24 cellular contexts compared by ENCODE assay signal in the genomic region with DNA sequence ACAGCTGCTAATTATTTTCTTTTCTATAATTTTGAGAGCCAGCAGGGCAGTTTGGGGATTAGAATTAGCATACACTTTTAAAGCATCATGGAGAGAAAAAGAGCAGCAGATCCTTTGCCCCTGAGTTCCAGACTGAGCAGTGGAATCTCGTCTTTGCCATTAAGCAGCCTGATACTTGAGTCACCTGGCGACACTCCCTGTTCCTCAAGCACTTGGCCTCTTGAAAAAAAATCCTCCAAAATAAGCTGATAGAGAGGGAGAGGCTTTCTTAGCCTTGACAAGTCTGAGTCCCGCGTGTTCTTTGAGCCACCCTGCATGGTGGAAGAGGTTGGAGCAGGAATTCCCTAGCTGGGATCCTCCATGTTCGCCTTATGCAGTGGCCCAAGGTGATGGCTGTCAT.
"Had no signal": no experiment of that assay in that cellular context is flagged by ENCODE, and none has a peak within 500 bp of the region (broad histone marks: within the 10 kb centered on the region; RNA-seq: fewer than 3 reads in every experiment).

No MANE protein-coding gene starts in this region.

- H3K36me3 Mint-ChIP-seq: mesothelial cell of epicardium; natural killer cell treated with Interleukin-12 subunit alpha and Interleukin-12 subunit beta and Interleukin-15 and Interleukin-18, amount 100 ng/mL, for 72 hours; stimulated activated naive B cell treated with anti-CD40 and anti-IgM and Interleukin-4, amounts not matched to agents 10 μg/mL and 1 μg/mL and 100 μg/mL, for 72 hours had no signal

- H3K27me3 ChIP-seq: foreskin keratinocyte, neutrophil, pancreas, right lobe of liver, tibial nerve, upper lobe of left lung, uterus had no signal

- H3K4me3 Mint-ChIP-seq: endodermal cell; mesothelial cell of epicardium; naive B cell; natural killer cell treated with Interleukin-12 subunit alpha and Interleukin-12 subunit beta and Interleukin-15 and Interleukin-18, amount 100 ng/mL, for 72 hours; neural crest cell; stimulated activated naive B cell treated with anti-CD40 and anti-IgM and Interleukin-4, amounts not matched to agents 10 μg/mL and 1 μg/mL and 100 μg/mL, for 72 hours; stimulated activated naive CD8-positive, alpha-beta T cell treated with anti-CD3 and anti-CD28 coated beads, Interleukin-15, Interleukin-2, amounts not matched to agents 100 ng/mL and 50 ng/mL, for 24 hours had no signal

- ATAC-seq: esophagus mucosa; foreskin keratinocyte; mucosa of descending colon; natural killer cell treated with Interleukin-12 subunit alpha and Interleukin-12 subunit beta and Interleukin-15 and Interleukin-18, amount 100 ng/mL, for 72 hours; pancreas; stimulated activated naive B cell treated with anti-CD40 and anti-IgM and Interleukin-4, amounts not matched to agents 10 μg/mL and 1 μg/mL and 100 μg/mL, for 72 hours had no signal

- H3K27ac ChIP-seq: dorsolateral prefrontal cortex, epithelial cell of prostate, foreskin keratinocyte, neutrophil, pancreas, right lobe of liver, thoracic aorta, tibial nerve, upper lobe of left lung, uterus had no signal

- H3K9me3 ChIP-seq: neutrophil, pancreas, right lobe of liver, thoracic aorta, uterus had no signal

- H3K36me3 ChIP-seq: neutrophil, pancreas, right lobe of liver, thoracic aorta, tibial nerve, upper lobe of left lung, uterus had no signal

- H3K27me3 Mint-ChIP-seq: naive B cell; natural killer cell treated with Interleukin-12 subunit alpha and Interleukin-12 subunit beta and Interleukin-15 and Interleukin-18, amount 100 ng/mL, for 72 hours; stimulated activated naive B cell treated with anti-CD40 and anti-IgM and Interleukin-4, amounts not matched to agents 10 μg/mL and 1 μg/mL and 100 μg/mL, for 72 hours; stimulated activated naive CD8-positive, alpha-beta T cell treated with anti-CD3 and anti-CD28 coated beads, Interleukin-15, Interleukin-2, amounts not matched to agents 100 ng/mL and 50 ng/mL, for 24 hours had no signal

- DNase-seq: dorsolateral prefrontal cortex; effector CD8-positive, alpha-beta T cell; endodermal cell; foreskin keratinocyte; mesenchymal stem cell; mucosa of descending colon; naive B cell; pancreas; small intestine; stimulated activated CD4-positive, alpha-beta T cell treated with anti-CD3 and anti-CD28 coated beads, Interleukin-15, amount 100 ng/mL, for 24 hours; stimulated activated CD4-positive, alpha-beta T cell treated with anti-CD3 and anti-CD28 coated beads, Interleukin-2, amount 100 ng/mL, for 48 hours; stimulated activated naive B cell treated with anti-CD40 and anti-IgM and Interleukin-4, amounts not matched to agents 10 μg/mL and 1 μg/mL and 100 μg/mL, for 72 hours; uterus had no signal

- H3K27ac Mint-ChIP-seq: endodermal cell; mesothelial cell of epicardium; naive B cell; natural killer cell treated with Interleukin-12 subunit alpha and Interleukin-12 subunit beta and Interleukin-15 and Interleukin-18, amount 100 ng/mL, for 72 hours; stimulated activated naive B cell treated with anti-CD40 and anti-IgM and Interleukin-4, amounts not matched to agents 10 μg/mL and 1 μg/mL and 100 μg/mL, for 72 hours; stimulated activated naive CD8-positive, alpha-beta T cell treated with anti-CD3 and anti-CD28 coated beads, Interleukin-15, Interleukin-2, amounts not matched to agents 100 ng/mL and 50 ng/mL, for 24 hours had no signal

- H3K4me1 Mint-ChIP-seq: endodermal cell; mesothelial cell of epicardium; naive B cell; stimulated activated naive B cell treated with anti-CD40 and anti-IgM and Interleukin-4, amounts not matched to agents 10 μg/mL and 1 μg/mL and 100 μg/mL, for 72 hours had no signal

- H3K4me1 ChIP-seq: foreskin keratinocyte, pancreas, right lobe of liver, tibial nerve, uterus had no signal

- H3K4me3 ChIP-seq: dorsolateral prefrontal cortex, mucosa of descending colon, pancreas, right lobe of liver, thoracic aorta, tibial nerve, upper lobe of left lung, uterus had no signal
